24 cellular contexts compared by ENCODE assay signal in genomic region chr7:47471831-47472230, GRCh38.
DNase-seq lines count a peak whose midpoint lies in the region; ATAC-seq and TF ChIP-seq lines count a peak whose summit lies in the region.
"Had no signal": no experiment of that assay in that cellular context is flagged by ENCODE, and none has a peak within 500 bp of the region (broad histone marks: within the 10 kb centered on the region; RNA-seq: fewer than 3 reads in every experiment).

No MANE protein-coding gene starts in this region.

- H3K4me1 Mint-ChIP-seq in CD14-positive monocyte (peaks cover 14% of the 10 kb centered on the region), mesothelial cell of epicardium (peaks cover 24% of the 10 kb centered on the region)
- H3K4me1 Mint-ChIP-seq: activated CD4-positive, alpha-beta T cell treated with anti-CD3 and anti-CD28 coated beads, Interleukin-2, amount 10 ng/mL, durations not matched to agents 7 days and 5 days; activated naive CD8-positive, alpha-beta T cell treated with anti-CD3 and anti-CD28 coated beads for 36 hours had no signal

- intact Hi-C loops in CD14-positive monocyte (cut with micrococcal nuclease) (loop anchor here (10.0 kb wide), 1 partner anchor 193 kb away; no protein-coding TSS in a partner anchor), sigmoid colon (cut with DNase I) (no loop called here)

- TF ChIP-seq CTCF in CD14-positive monocyte (IDR thresholded peaks at IDR 0.05) (no peak), RWPE1 (conservative IDR thresholded peaks at IDR 0.05; ENCODE audit: low read depth) (no peak), mesothelial cell of epicardium (IDR thresholded peaks at IDR 0.05; ENCODE audit: unreplicated experiment) (no peak), sigmoid colon (IDR thresholded peaks at IDR 0.05) (no peak), omental fat pad (IDR thresholded peaks at IDR 0.05) (no peak)

- CTCF ChIA-PET in RWPE1 (lab: Yijun Ruan, JAX): interaction anchor here (1.0 kb wide), 1 partner anchor 348 kb away, joined by 3 read pairs; no protein-coding TSS in a partner anchor

- DNase-seq in CD14-positive monocyte (ENCODE audit: low spot score) (no peak), RWPE1 (ENCODE audit: low spot score) (no peak), mesothelial cell of epicardium (ENCODE audit: low spot score in 2 of 2, unreplicated experiment in 2 of 2) (no peak), sigmoid colon (no peak), omental fat pad (ENCODE audit: low spot score) (no peak)
- DNase-seq: activated CD4-positive, alpha-beta T cell treated with anti-CD3 and anti-CD28 coated beads, Interleukin-2, amount 10 ng/mL, durations not matched to agents 7 days and 5 days; activated naive CD8-positive, alpha-beta T cell treated with anti-CD3 and anti-CD28 coated beads for 36 hours; CD8-positive, alpha-beta T cell; effector memory CD4-positive, alpha-beta T cell; foreskin melanocyte; HFFc6; hypothalamus; NCI-H1092 treated with DMSO at 0.1 percent for 48 hours; NCI-H2081 treated with DMSO at 0.1 percent for 48 hours; NK-92 treated with Interleukin-12 subunit alpha and Interleukin-12 subunit beta, amount 100 ng/mL, for 24 hours; T-helper 2 cell had no signal

- POLR2A ChIA-PET in RWPE1 (lab: Yijun Ruan, JAX; ENCODE audit: low non-redundant PET): no interaction called here

- H3K27ac Mint-ChIP-seq in CD14-positive monocyte: peak overlapping the region in 4 of 7 donors; percentile 11 to 74 (median 35)
- peak overlapping the region; percentile 86 for H3K27ac Mint-ChIP-seq in mesothelial cell of epicardium
- H3K27ac Mint-ChIP-seq: activated CD4-positive, alpha-beta T cell treated with anti-CD3 and anti-CD28 coated beads, Interleukin-2, amount 10 ng/mL, durations not matched to agents 7 days and 5 days; activated naive CD8-positive, alpha-beta T cell treated with anti-CD3 and anti-CD28 coated beads for 36 hours; activated T-helper 2 cell treated with anti-CD3 and anti-CD28 coated beads, Interferon-gamma antibody, Interleukin-2, Interleukin-4, amounts not matched to agents 10 μg/mL and 5 μg/mL and 100 μg/mL, durations not matched to agents 14 hours and 24 hours and 36 hours; CD8-positive, alpha-beta T cell; HFFc6 had no signal

- no peaks in the 10 kb centered on the region for H3K9me3 Mint-ChIP-seq in CD14-positive monocyte
- peaks cover 10% of the 10 kb centered on the region for H3K9me3 Mint-ChIP-seq in mesothelial cell of epicardium
- H3K9me3 Mint-ChIP-seq: activated CD4-positive, alpha-beta T cell treated with anti-CD3 and anti-CD28 coated beads, Interleukin-2, amount 10 ng/mL, durations not matched to agents 7 days and 5 days; activated naive CD8-positive, alpha-beta T cell treated with anti-CD3 and anti-CD28 coated beads for 36 hours; activated T-helper 2 cell treated with anti-CD3 and anti-CD28 coated beads, Interferon-gamma antibody, Interleukin-2, Interleukin-4, amounts not matched to agents 10 μg/mL and 5 μg/mL and 100 μg/mL, durations not matched to agents 14 hours and 24 hours and 36 hours; CD8-positive, alpha-beta T cell; HFFc6 had no signal

- H3K27me3 Mint-ChIP-seq in CD14-positive monocyte (ENCODE audit: low read depth in 3 of 3) (no peaks in the 10 kb centered on the region), mesothelial cell of epicardium (ENCODE audit: low read depth) (no peaks in the 10 kb centered on the region)
- H3K27me3 Mint-ChIP-seq: activated CD4-positive, alpha-beta T cell treated with anti-CD3 and anti-CD28 coated beads, Interleukin-2, amount 10 ng/mL, durations not matched to agents 7 days and 5 days had no signal

- no peak for TF ChIP-seq POLR2A in sigmoid colon (IDR thresholded peaks at IDR 0.05)

- WGBS in sigmoid colon, 2 donors: 72 to 81% methylated on average over 3 of the region's 3 CpGs

- H3K4me3 ChIP-seq in skeletal muscle tissue (ENCODE audit: low read length in 3 of 3) (no peak overlapping the region), sigmoid colon (no peak overlapping the region)
- H3K4me3 ChIP-seq: suprapubic skin had no signal

- ATAC-seq in HG02763 (IDR thresholded peaks at IDR 0.05; ENCODE audit: unreplicated experiment): no peak
- ATAC-seq in omental fat pad (ENCODE audit: low FRiP score): no peak
- ATAC-seq in HG02588 (IDR thresholded peaks at IDR 0.05; ENCODE audit: unreplicated experiment): no peak
- ATAC-seq: CD8-positive, alpha-beta T cell; esophagus mucosa; right cardiac atrium had no signal

- peak overlapping the region; percentile 56 for H3K27ac ChIP-seq in RWPE1
- H3K27ac ChIP-seq in skeletal muscle tissue (ENCODE audit: low read depth, low read length): peak overlapping the region; percentile 26
- H3K27ac ChIP-seq in sigmoid colon: no peak overlapping the region
- H3K27ac ChIP-seq: neutrophil, suprapubic skin had no signal

- H3K36me3 Mint-ChIP-seq in CD14-positive monocyte (peaks cover 40 to 44% of the 10 kb centered on the region in 2 donors), mesothelial cell of epicardium (peaks cover 28% of the 10 kb centered on the region)
- H3K36me3 Mint-ChIP-seq: activated naive CD8-positive, alpha-beta T cell treated with anti-CD3 and anti-CD28 coated beads for 36 hours; CD8-positive, alpha-beta T cell had no signal

- H3K4me3 Mint-ChIP-seq in CD14-positive monocyte (no peak overlapping the region), mesothelial cell of epicardium (no peak overlapping the region)
- H3K4me3 Mint-ChIP-seq: activated CD4-positive, alpha-beta T cell treated with anti-CD3 and anti-CD28 coated beads, Interleukin-2, amount 10 ng/mL, durations not matched to agents 7 days and 5 days; activated naive CD8-positive, alpha-beta T cell treated with anti-CD3 and anti-CD28 coated beads for 36 hours; CD8-positive, alpha-beta T cell; HFFc6 had no signal

- H3K36me3 ChIP-seq in skeletal muscle tissue (ENCODE audit: control insufficient read depth in 3 of 3, insufficient read depth in 3 of 3, low read length in 3 of 3): no peaks in the 10 kb centered on the region
- no peaks in the 10 kb centered on the region for H3K36me3 ChIP-seq in sigmoid colon
- H3K36me3 ChIP-seq: neutrophil, suprapubic skin had no signal

- H3K9me3 ChIP-seq in skeletal muscle tissue (ENCODE audit: control insufficient read depth in 3 of 3, low read length in 3 of 3) (no peaks in the 10 kb centered on the region), sigmoid colon (no peaks in the 10 kb centered on the region)
- H3K9me3 ChIP-seq: neutrophil, suprapubic skin had no signal

- H3K9ac ChIP-seq in skeletal muscle tissue (ENCODE audit: low read depth in 1 of 3, low read length in 3 of 3): no peak overlapping the region

- no peaks in the 10 kb centered on the region for H3K27me3 ChIP-seq in skeletal muscle tissue (ENCODE audit: control insufficient read depth in 3 of 3, insufficient read depth in 3 of 3, low read length in 3 of 3)
- no peaks in the 10 kb centered on the region for H3K27me3 ChIP-seq in sigmoid colon
- H3K27me3 ChIP-seq: suprapubic skin had no signal

- H3K4me1 ChIP-seq in skeletal muscle tissue (ENCODE audit: control insufficient read depth in 3 of 3, insufficient read depth in 3 of 3, low read length in 3 of 3): peaks cover 16 to 45% (median 43%) of the 10 kb centered on the region in 3 donors
- peaks cover 0 to 21% (median 12%) of the 10 kb centered on the region in 4 donors for H3K4me1 ChIP-seq in sigmoid colon

- TF ChIP-seq EP300 in sigmoid colon (IDR thresholded peaks at IDR 0.05): no peak

Comparison
In these comparisons a context has a peak if more than half of its experiments do, and no peak if none do; other contexts are left out.
1. H3K27ac ChIP-seq: peak in RWPE1 (single experiment) and skeletal muscle tissue (single experiment); none in sigmoid colon (0 of 4).